Comparison of ENCODE assay signal across 8 cellular contexts in the genomic region with DNA sequence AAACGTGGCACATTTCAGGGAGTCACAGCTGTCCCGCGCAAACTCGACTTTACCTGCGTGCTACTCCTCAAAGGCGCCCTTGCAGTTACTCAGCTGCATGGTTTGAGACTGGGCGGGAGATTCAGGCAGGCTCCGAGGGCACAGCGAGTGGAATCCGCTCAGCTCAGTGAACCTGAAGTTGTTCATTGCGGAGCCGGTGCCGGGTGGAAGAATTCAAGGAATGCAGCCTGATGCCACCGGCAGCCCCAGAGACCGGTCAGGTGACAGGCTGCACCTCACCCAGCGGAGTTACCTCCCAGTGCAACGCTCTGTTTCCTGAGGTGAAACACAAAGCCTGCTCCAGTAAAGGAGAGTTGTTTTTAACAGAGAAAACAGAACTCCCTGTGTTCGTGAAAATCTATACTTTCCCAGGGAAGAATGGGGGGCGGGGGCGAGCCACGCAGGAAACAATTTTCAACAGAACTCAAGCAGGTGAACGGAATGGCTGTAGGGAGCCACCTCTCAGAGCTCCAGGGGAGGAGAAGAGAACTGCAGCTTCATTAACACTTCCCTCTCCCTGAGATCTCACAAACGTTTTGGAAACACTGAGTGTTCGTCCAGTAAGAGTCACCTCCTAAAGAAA. TPM values are rescaled to one million over a fixed set of nuclear protein-coding genes. Genes with fewer than 3 reads are reported as not detected.
DNase-seq lines count a peak whose midpoint lies in the region; FAIRE-seq and TF ChIP-seq lines count a peak whose summit lies in the region.

No MANE protein-coding gene starts in this region.

- H3K27ac ChIP-seq in MM.1S (ENCODE audit: low read length): peak overlapping the region; percentile 62; the same call in 1 of the 2 replicates
- H3K27ac ChIP-seq in endothelial cell of umbilical vein (ENCODE audit: insufficient read depth, low read depth, low read length): no peak overlapping the region
- H3K27ac ChIP-seq in mucosa of rectum (ENCODE audit: low read depth in 2 of 2, low read length in 2 of 2): peak overlapping the region in 1 of 2 donors; percentile 22

- peaks cover 0 to 5% (median 1%) of the 10 kb centered on the region in 6 donors for H3K9me3 Mint-ChIP-seq in immature natural killer cell

- no TSS peak for BruUV-seq in endothelial cell of umbilical vein (replicated peaks; lab: Mats Ljungman, UMichigan)

- no peak overlapping the region for H3K4me3 Mint-ChIP-seq in immature natural killer cell

- intact Hi-C loops in endothelial cell of umbilical vein (cut with micrococcal nuclease): no loop called here

- H3K79me2 ChIP-seq in MM.1S (ENCODE audit: low read length): no peaks in the 10 kb centered on the region
- H3K79me2 ChIP-seq in endothelial cell of umbilical vein (ENCODE audit: control insufficient read depth, insufficient read depth, low read length): peaks cover 95% of the 10 kb centered on the region

- CTCF ChIA-PET in endothelial cell of umbilical vein (lab: Charles Lee): interaction anchor here (0.5 to 10.1 kb wide), 9 partner anchors 10 to 779 kb away, joined by 3 to 97 read pairs (median 4); no protein-coding TSS in a partner anchor

- no peaks in the 10 kb centered on the region for H3K36me3 Mint-ChIP-seq in immature natural killer cell

- H3K4me1 ChIP-seq in MM.1S (ENCODE audit: low read length) (peaks cover 14% of the 10 kb centered on the region), endothelial cell of umbilical vein (ENCODE audit: control insufficient read depth, extremely low read depth, insufficient read depth, low read length) (peaks cover 9% of the 10 kb centered on the region), mucosa of rectum (ENCODE audit: control insufficient read depth in 2 of 2, insufficient read depth in 2 of 2, low read length in 2 of 2) (peaks cover 8 to 17% of the 10 kb centered on the region in 2 donors)

- POLR2A ChIA-PET in endothelial cell of umbilical vein (lab: Charles Lee): interaction anchor here (1.2 kb wide), 1 partner anchor 34 kb away, joined by 3 read pairs; no protein-coding TSS in a partner anchor

- peak; percentile 88 for DNase-seq in ACHN
- peak; percentile 85 for DNase-seq in MM.1S
- peak; percentile 39 for DNase-seq in endothelial cell of umbilical vein (ENCODE audit: low read depth, low spot score)
- no peak for DNase-seq in immature natural killer cell
- DNase-seq in central memory CD4-positive, alpha-beta T cell: no peak
- no peak for DNase-seq in NCI-H2196 treated with DMSO at 0.1 percent for 48 hours (lab: John Stamatoyannopoulos, UW; ENCODE audit: unreplicated experiment)
- DNase-seq in DMS153 (lab: John Stamatoyannopoulos, UW): no peak

- peaks cover 2 to 13% (median 3%) of the 10 kb centered on the region in 3 donors for H3K27me3 Mint-ChIP-seq in immature natural killer cell (ENCODE audit: low read depth in 3 of 3)

- no peaks in the 10 kb centered on the region for H3K36me3 ChIP-seq in MM.1S (replicated peaks; ENCODE audit: insufficient read depth, low read length)
- peaks cover 0 to 4% of the 10 kb centered on the region in 2 experiments for H3K36me3 ChIP-seq in endothelial cell of umbilical vein (ENCODE audit: control insufficient read depth in 2 of 2, extremely low read depth in 1 of 2, insufficient read depth in 2 of 2, low read length in 2 of 2)
- no peaks in the 10 kb centered on the region for H3K36me3 ChIP-seq in mucosa of rectum (ENCODE audit: control insufficient read depth in 2 of 2, insufficient read depth in 2 of 2, low read length in 2 of 2)

- no peaks in the 10 kb centered on the region for H3K9me1 ChIP-seq in endothelial cell of umbilical vein (replicated peaks; ENCODE audit: control insufficient read depth, extremely low read depth, insufficient read depth, low read length)

- in situ Hi-C loops in ACHN (cut with HindIII; ENCODE audit: low pct_ligation_motif_present, low pct_unique_long_range_greater_than_20kb, low sequenced_read_pairs): loop anchor here (25.0 kb wide), 1 partner anchor 287 kb away; no protein-coding TSS in a partner anchor

- no peaks in the 10 kb centered on the region for H3K4me1 Mint-ChIP-seq in immature natural killer cell

- H3K27me3 ChIP-seq in MM.1S (replicated peaks; ENCODE audit: insufficient read depth, low read length): no peaks in the 10 kb centered on the region
- no peaks in the 10 kb centered on the region for H3K27me3 ChIP-seq in endothelial cell of umbilical vein (ENCODE audit: control insufficient read depth in 2 of 2, insufficient read depth in 2 of 2, low read length in 2 of 2)
- no peaks in the 10 kb centered on the region for H3K27me3 ChIP-seq in mucosa of rectum (ENCODE audit: control insufficient read depth in 2 of 2, insufficient read depth in 2 of 2, low read length in 2 of 2)

- H3K9ac ChIP-seq in MM.1S (ENCODE audit: low read length) (peak overlapping the region; percentile 61), endothelial cell of umbilical vein (replicated peaks; ENCODE audit: extremely low read depth, insufficient read depth, low read length) (no peak overlapping the region), mucosa of rectum (ENCODE audit: low read depth in 1 of 2, low read length in 2 of 2) (peak overlapping the region; percentile 18 to 38)

- H3K4me3 ChIP-seq in MM.1S (ENCODE audit: low read length): peak overlapping the region; percentile 66
- H3K4me3 ChIP-seq in endothelial cell of umbilical vein (replicated peaks in 1 of 3; ENCODE audit: insufficient read depth in 1 of 3, low read depth in 1 of 3, low read length in 3 of 3): no peak overlapping the region
- peak overlapping the region; percentile 53 to 61 for H3K4me3 ChIP-seq in mucosa of rectum (ENCODE audit: low read length in 2 of 2)

- no peak for FAIRE-seq in endothelial cell of umbilical vein (lab: Jason Lieb, UNC)

- peak overlapping the region; percentile 48 for H3K4me2 ChIP-seq in MM.1S (ENCODE audit: low read depth, low read length)
- H3K4me2 ChIP-seq in endothelial cell of umbilical vein (ENCODE audit: insufficient read depth, low read length): peak overlapping the region; percentile 20

- no peaks in the 10 kb centered on the region for H4K20me1 ChIP-seq in MM.1S (ENCODE audit: insufficient read depth, low read length)
- no peaks in the 10 kb centered on the region for H4K20me1 ChIP-seq in endothelial cell of umbilical vein (replicated peaks; ENCODE audit: control insufficient read depth, extremely low read depth, insufficient read depth, low read length)

- H3F3A ChIP-seq in MM.1S (ENCODE audit: insufficient read depth, low read length): 0 out of 2 replicates have a peak, but pooled peaks cover 4% of the 10 kb centered on the region

- H3K9me3 ChIP-seq in MM.1S (replicated peaks; ENCODE audit: insufficient read depth, low read length): no peaks in the 10 kb centered on the region
- no peaks in the 10 kb centered on the region for H3K9me3 ChIP-seq in endothelial cell of umbilical vein (replicated peaks; ENCODE audit: control insufficient read depth, insufficient read depth, low read length)
- no peaks in the 10 kb centered on the region for H3K9me3 ChIP-seq in mucosa of rectum (ENCODE audit: control insufficient read depth in 2 of 2, low read length in 2 of 2)

- dilution Hi-C loops in endothelial cell of umbilical vein (cut with MboI; ENCODE audit: extremely low pct_ligation_motif_present, low sequenced_read_pairs): no loop called here

- H2AFZ ChIP-seq in MM.1S (ENCODE audit: low read length) (peak overlapping the region; percentile 53), endothelial cell of umbilical vein (ENCODE audit: low read depth, low read length) (no peak overlapping the region)

- no peak for TF ChIP-seq POLR2A in endothelial cell of umbilical vein (IDR thresholded peaks at IDR 0.05; ENCODE audit: low read depth, low read length)

- H3K9me2 ChIP-seq in MM.1S (replicated peaks; ENCODE audit: insufficient read depth, low read length): no peaks in the 10 kb centered on the region

- peak; percentile 44 for TF ChIP-seq CTCF in MM.1S (IDR thresholded peaks at IDR 0.05; ENCODE audit: low read length)
- TF ChIP-seq CTCF in endothelial cell of umbilical vein (IDR thresholded peaks at IDR 0.05; ENCODE audit: extremely low read depth in 1 of 2, insufficient read depth in 1 of 2, low read depth in 1 of 2, low read length in 2 of 2): peak in 1 of 2 donors; percentile 3

- no peak overlapping the region for H3K27ac Mint-ChIP-seq in immature natural killer cell

TF ChIP-seq in endothelial cell of umbilical vein, 7 proteins besides CTCF, POLR2A, EP300 and RAD21:
- TF ChIP-seq JUN (IDR thresholded peaks at IDR 0.05; ENCODE audit: borderline replicate concordance, insufficient read depth, insufficient read length, low read depth) (no peak), EZH2 (IDR thresholded peaks at IDR 0.05; ENCODE audit: borderline replicate concordance, low read depth, low read length, severe bottlenecking) (no peak), FOS (IDR thresholded peaks at IDR 0.05; ENCODE audit: borderline replicate concordance, insufficient read depth, low read length) (no peak), GATA2 (IDR thresholded peaks at IDR 0.05; ENCODE audit: insufficient read depth, insufficient read length, low read depth, low read length) (no peak), POLR2AphosphoS5 (IDR thresholded peaks at IDR 0.05; ENCODE audit: insufficient read depth, low read depth, low read length) (no peak), MYC (IDR thresholded peaks at IDR 0.05; ENCODE audit: low read depth, low read length) (no peak)
- TF ChIP-seq, protein P1, sequence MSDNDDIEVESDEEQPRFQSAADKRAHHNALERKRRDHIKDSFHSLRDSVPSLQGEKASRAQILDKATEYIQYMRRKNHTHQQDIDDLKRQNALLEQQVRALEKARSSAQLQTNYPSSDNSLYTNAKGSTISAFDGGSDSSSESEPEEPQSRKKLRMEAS (IDR thresholded peaks at IDR 0.05; ENCODE audit: insufficient read depth, insufficient read length): no peak

RNA-seq across cellular contexts. Expression of a gene that starts 3.8 kb away (rescaled TPM):
- total RNA-seq in endothelial cell of umbilical vein: 136 and 142 TPM in 2 replicates
- polyA plus RNA-seq in endothelial cell of umbilical vein: 36.7 and 42.9 TPM in 2 replicates
- 58.8 and 61.9 TPM in 2 replicates for polyA plus RNA-seq in endothelial cell of umbilical vein (2011; cell fraction: cytosol; rRNA removed)
- polyA plus RNA-seq in endothelial cell of umbilical vein (2011; cell fraction: nucleus; rRNA removed): 103 and 121 TPM in 2 replicates
- polyA plus RNA-seq in endothelial cell of umbilical vein (2012): 116 and 257 TPM in 2 replicates
- 178 and 183 TPM in 2 replicates for polyA minus RNA-seq in endothelial cell of umbilical vein
- polyA minus RNA-seq in endothelial cell of umbilical vein (2011; cell fraction: cytosol; rRNA and poly(A)+ RNA removed): 6.1 TPM
- polyA minus RNA-seq in endothelial cell of umbilical vein (2011; cell fraction: nucleus; rRNA and poly(A)+ RNA removed): 416 and 737 TPM in 2 replicates
- under 1 TPM in 1 of 3 donors, not detected in 2; 0.94 TPM for polyA plus RNA-seq in immature natural killer cell

Comparison
In these comparisons a context has a peak if more than half of its experiments do, and no peak if none do; other contexts are left out.
1. DNase-seq: peak in ACHN (single experiment), MM.1S (single experiment) and endothelial cell of umbilical vein (single experiment); none in immature natural killer cell (0 of 3), central memory CD4-positive, alpha-beta T cell (single experiment), NCI-H2196 treated with DMSO at 0.1 percent for 48 hours (single experiment) and DMS153 (single experiment).
2. H3K4me3 ChIP-seq: peak in MM.1S (single experiment) and mucosa of rectum (2 of 2); none in endothelial cell of umbilical vein (0 of 3).
3. RNA of a gene that starts 3.8 kb away (polyA plus RNA-seq): 36.7 to 257 TPM in endothelial cell of umbilical vein; 0.94 TPM in immature natural killer cell; every median in the first group is over 10 times any median in the second.